In the genomic region with DNA sequence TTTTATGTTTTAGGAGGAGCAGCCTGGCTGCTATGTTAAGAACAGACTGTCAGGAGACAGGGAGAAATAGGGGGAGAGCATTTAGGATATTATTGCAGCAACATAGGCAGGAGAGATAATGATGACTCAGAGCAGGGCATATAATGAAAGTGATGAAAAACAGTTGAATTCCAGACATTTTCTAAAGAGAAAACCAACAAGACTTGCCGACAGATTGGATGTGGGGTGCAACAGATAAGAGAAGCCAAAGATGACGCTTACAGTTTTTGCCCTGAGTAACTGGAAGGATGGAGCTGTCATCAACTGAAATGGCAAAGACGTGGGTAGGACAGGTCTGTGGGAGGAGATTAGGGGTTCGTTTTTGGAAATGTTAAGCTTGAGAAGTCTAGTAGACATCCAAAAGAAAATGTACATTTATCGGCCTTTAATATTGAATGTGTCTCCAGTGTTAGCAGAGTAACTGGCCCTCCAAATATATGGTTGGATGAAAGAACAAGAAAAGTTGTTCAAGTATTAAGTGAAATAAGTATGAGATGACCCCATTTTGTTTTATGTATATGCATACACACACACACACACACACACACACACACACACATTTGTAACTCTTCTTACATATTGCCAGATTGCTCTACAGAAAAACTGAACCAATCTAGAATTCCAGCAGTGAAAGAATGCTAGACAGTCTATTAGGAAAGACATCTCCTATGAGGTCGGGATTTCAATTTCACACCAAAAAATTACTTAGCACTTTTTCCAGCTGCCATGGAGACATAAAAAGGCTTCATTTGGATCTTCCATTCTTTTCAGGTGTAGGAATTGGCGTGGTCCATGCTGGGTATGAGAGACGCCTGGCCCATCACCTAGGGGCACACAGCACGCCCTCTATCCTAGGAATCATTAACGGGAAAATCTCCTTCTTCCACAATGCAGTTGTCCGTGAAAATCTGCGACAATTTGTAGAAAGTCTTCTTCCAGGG, we compare ENCODE assay signal across 17 cellular contexts. TPM values are rescaled to one million over a fixed set of nuclear protein-coding genes. Genes with fewer than 3 reads are reported as not detected.
DNase-seq lines count a peak whose midpoint lies in the region; ATAC-seq and TF ChIP-seq lines count a peak whose summit lies in the region.
"Had no signal": no experiment of that assay in that cellular context is flagged by ENCODE, and none has a peak within 500 bp of the region (broad histone marks: within the 10 kb centered on the region; RNA-seq: fewer than 3 reads in every experiment).

No MANE protein-coding gene starts in this region.

- DNase-seq in CD8-positive, alpha-beta T cell = no peak
- DNase-seq in dorsolateral prefrontal cortex = peak in 1 of 10 donors; percentile 23
- no peak for DNase-seq in omental fat pad (ENCODE audit: low spot score)
- no peak for DNase-seq in NCI-H748 treated with DMSO at 0.1 percent for 48 hours (lab: John Stamatoyannopoulos, UW)
- DNase-seq: activated CD4-positive, CD25-positive, alpha-beta regulatory T cell; activated naive CD4-positive, alpha-beta T cell treated with anti-CD3 and anti-CD28 coated beads, Interleukin-2, amount 50 U/mL, for 16 hours; central memory CD4-positive, alpha-beta T cell; KG1; NCI-H146; NCI-H446 had no signal

- H3K9me3 ChIP-seq in CD8-positive, alpha-beta T cell (ENCODE audit: low read length) = no peaks in the 10 kb centered on the region

- no peaks in the 10 kb centered on the region for H3K4me1 Mint-ChIP-seq in CD8-positive, alpha-beta T cell (ENCODE audit: low read depth)
- H3K4me1 Mint-ChIP-seq: CD14-positive monocyte had no signal

- H3K27me3 ChIP-seq in CD8-positive, alpha-beta T cell (ENCODE audit: insufficient read depth, low read length) = no peaks in the 10 kb centered on the region
- H3K27me3 ChIP-seq in dorsolateral prefrontal cortex = no peaks in the 10 kb centered on the region

- intact Hi-C loops in CD8-positive, alpha-beta T cell (cut with DNase I, micrococcal nuclease) = no loop called here
- intact Hi-C loops in dorsolateral prefrontal cortex (cut with DNase I) = no loop called here

- no peak overlapping the region for H3K4me3 ChIP-seq in CD8-positive, alpha-beta T cell (ENCODE audit: low read depth, low read length)
- H3K4me3 ChIP-seq in dorsolateral prefrontal cortex = no peak overlapping the region
- H3K4me3 ChIP-seq: GM12878 had no signal

- no peak for TF ChIP-seq CTCF in CD8-positive, alpha-beta T cell (IDR thresholded peaks at IDR 0.05)
- TF ChIP-seq CTCF in dorsolateral prefrontal cortex (IDR thresholded peaks at IDR 0.05 in 54 of 56, conservative IDR thresholded peaks at IDR 0.05 in 2 of 56; ENCODE audit: low read depth in 1 of 56, partially characterized antibody in 56 of 56) = no peak
- no peak for TF ChIP-seq CTCF in omental fat pad (IDR thresholded peaks at IDR 0.05)

- no peaks in the 10 kb centered on the region for H3K4me1 ChIP-seq in CD8-positive, alpha-beta T cell (ENCODE audit: insufficient read depth, low read length)

- POLR2A ChIA-PET in CD8-positive, alpha-beta T cell (lab: Charles Lee) = no interaction called here

- no peaks in the 10 kb centered on the region for H3K9me3 Mint-ChIP-seq in CD8-positive, alpha-beta T cell
- H3K9me3 Mint-ChIP-seq: CD14-positive monocyte had no signal

- peak overlapping the region; percentile 16 for H3K27ac Mint-ChIP-seq in CD8-positive, alpha-beta T cell

- ATAC-seq in CD8-positive, alpha-beta T cell = no peak
- ATAC-seq in SK-N-SH treated with all-trans-retinoic acid at 6 μM for 48 hours (peak; percentile 82), omental fat pad (ENCODE audit: low FRiP score) (peak; percentile 95), esophagus mucosa (no peak), HG02571 (IDR thresholded peaks at IDR 0.05; ENCODE audit: unreplicated experiment) (no peak), GM21526 (IDR thresholded peaks at IDR 0.05; ENCODE audit: low FRiP score, unreplicated experiment) (no peak)
- ATAC-seq: GM12878, HCT116 had no signal

- H3K27me3 Mint-ChIP-seq in CD8-positive, alpha-beta T cell (ENCODE audit: low read depth) = no peaks in the 10 kb centered on the region

- peaks cover 77% of the 10 kb centered on the region for H3K36me3 Mint-ChIP-seq in CD8-positive, alpha-beta T cell

- H3K4me3 Mint-ChIP-seq in CD8-positive, alpha-beta T cell = no peak overlapping the region
- H3K4me3 Mint-ChIP-seq: CD14-positive monocyte had no signal

- CTCF ChIA-PET in CD8-positive, alpha-beta T cell (lab: Charles Lee) = no interaction called here

- H3K27ac ChIP-seq in CD8-positive, alpha-beta T cell (ENCODE audit: low read depth, low read length) = no peak overlapping the region
- peak overlapping the region in 56 of 59 donors; percentile 17 to 92 (median 76) for H3K27ac ChIP-seq in dorsolateral prefrontal cortex

- H3K36me3 ChIP-seq in CD8-positive, alpha-beta T cell (ENCODE audit: insufficient read depth, low read length) = peaks cover 37% of the 10 kb centered on the region

TF ChIP-seq in SK-N-SH treated with all-trans-retinoic acid at 6 μM for 48 hours, 23 proteins besides CTCF, POLR2A, EP300 and RAD21:
- TF ChIP-seq ISL1 (CRISPR knock-in tag; IDR thresholded peaks at IDR 0.05) = peak; percentile 69
- TF ChIP-seq, protein P1, sequence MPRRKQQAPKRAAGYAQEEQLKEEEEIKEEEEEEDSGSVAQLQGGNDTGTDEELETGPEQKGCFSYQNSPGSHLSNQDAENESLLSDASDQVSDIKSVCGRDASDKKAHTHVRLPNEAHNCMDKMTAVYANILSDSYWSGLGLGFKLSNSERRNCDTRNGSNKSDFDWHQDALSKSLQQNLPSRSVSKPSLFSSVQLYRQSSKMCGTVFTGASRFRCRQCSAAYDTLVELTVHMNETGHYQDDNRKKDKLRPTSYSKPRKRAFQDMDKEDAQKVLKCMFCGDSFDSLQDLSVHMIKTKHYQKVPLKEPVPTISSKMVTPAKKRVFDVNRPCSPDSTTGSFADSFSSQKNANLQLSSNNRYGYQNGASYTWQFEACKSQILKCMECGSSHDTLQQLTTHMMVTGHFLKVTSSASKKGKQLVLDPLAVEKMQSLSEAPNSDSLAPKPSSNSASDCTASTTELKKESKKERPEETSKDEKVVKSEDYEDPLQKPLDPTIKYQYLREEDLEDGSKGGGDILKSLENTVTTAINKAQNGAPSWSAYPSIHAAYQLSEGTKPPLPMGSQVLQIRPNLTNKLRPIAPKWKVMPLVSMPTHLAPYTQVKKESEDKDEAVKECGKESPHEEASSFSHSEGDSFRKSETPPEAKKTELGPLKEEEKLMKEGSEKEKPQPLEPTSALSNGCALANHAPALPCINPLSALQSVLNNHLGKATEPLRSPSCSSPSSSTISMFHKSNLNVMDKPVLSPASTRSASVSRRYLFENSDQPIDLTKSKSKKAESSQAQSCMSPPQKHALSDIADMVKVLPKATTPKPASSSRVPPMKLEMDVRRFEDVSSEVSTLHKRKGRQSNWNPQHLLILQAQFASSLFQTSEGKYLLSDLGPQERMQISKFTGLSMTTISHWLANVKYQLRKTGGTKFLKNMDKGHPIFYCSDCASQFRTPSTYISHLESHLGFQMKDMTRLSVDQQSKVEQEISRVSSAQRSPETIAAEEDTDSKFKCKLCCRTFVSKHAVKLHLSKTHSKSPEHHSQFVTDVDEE (CRISPR knock-in tag; IDR thresholded peaks at IDR 0.05) = no peak

RNA-seq across cellular contexts. Expression of a gene that starts 17.2 kb away (rescaled TPM):
- total RNA-seq in CD8-positive, alpha-beta T cell = 1 to 10 TPM; 7.9 to 8.5 TPM
- total RNA-seq in dorsolateral prefrontal cortex (10 to 100 TPM; 25.1 to 54.7 (median 38.7) TPM), omental fat pad (10 to 100 TPM; 13.2 to 19.7 (median 15.1) TPM), esophagus mucosa (19.8 TPM)

RNA-seq across cellular contexts. Expression of a gene that starts 19.9 kb away (rescaled TPM):
- total RNA-seq in CD8-positive, alpha-beta T cell = 10 to 100 TPM; 19.4 to 19.9 TPM
- total RNA-seq in dorsolateral prefrontal cortex = 10 to 100 TPM; 12.9 to 32.0 (median 20.8) TPM
- 10 to 100 TPM in 1 of 4 donors, 1 to 10 TPM in 3; 9.3 to 37.7 (median 9.7) TPM for total RNA-seq in omental fat pad
- 10.1 TPM for total RNA-seq in esophagus mucosa

RNA-seq across cellular contexts. Expression of a gene that starts 41.0 kb away (rescaled TPM):
- 1 to 10 TPM; 2.3 to 2.4 TPM for total RNA-seq in CD8-positive, alpha-beta T cell
- 1 to 10 TPM in 118 of 120 experiments, under 1 TPM in 2; 0.35 to 5.1 (median 2.9) TPM for total RNA-seq in dorsolateral prefrontal cortex
- total RNA-seq in omental fat pad = under 1 TPM in 3 of 4 donors, not detected in 1; 0.24 to 0.65 (median 0.44) TPM
- 1.4 TPM for total RNA-seq in esophagus mucosa

Comparison
In these comparisons a context has a peak if more than half of its experiments do, and no peak if none do; other contexts are left out.
1. ATAC-seq: peak in SK-N-SH treated with all-trans-retinoic acid at 6 μM for 48 hours (single experiment) and omental fat pad (single experiment); none in CD8-positive, alpha-beta T cell (single experiment), esophagus mucosa (single experiment), HG02571 (single experiment) and GM21526 (single experiment).